1 cellular context compared by ENCODE assay signal in the genomic region with DNA sequence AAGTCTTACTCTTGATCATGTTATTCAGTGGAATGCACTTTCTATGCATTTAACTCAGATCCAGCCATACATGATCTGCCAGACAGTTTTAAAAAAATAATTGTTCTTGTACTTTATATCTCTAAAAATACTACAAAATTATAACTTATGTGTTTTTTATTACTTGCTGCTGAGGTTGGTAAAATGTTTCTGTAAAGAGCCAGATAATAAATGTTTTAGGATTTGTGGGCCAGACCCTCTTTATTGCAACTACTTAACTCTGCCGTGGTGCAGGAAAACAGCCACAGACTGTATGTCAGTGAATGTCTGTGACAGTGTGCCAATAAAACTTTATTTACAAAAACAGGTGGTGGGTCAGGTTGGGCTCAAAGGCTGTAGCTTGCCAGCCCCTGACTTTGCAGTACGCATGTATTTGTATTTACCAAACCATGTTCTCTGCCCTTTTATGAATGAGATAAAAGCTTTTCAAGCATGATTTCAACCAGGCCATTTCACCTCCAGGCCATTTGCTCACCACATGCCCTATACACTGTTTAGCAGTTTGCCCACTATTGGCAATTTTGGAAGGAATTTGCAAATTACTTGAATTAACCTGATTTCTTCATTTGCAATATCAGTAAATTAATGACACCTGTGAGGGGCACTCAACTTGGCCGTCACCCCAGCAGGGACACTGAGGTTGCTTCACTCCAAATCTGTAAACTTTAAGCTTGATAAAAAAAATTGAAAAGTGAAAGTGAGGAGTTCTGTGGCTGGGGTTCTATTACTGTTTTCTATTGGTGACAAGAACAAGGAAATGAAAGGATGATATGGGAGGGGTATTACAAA.
A peak's percentile ranks its signal among the peaks of the same experiment; 100 is the strongest.
TF ChIP-seq lines count a peak whose summit lies in the region.

No MANE protein-coding gene starts in this region.

TF ChIP-seq in HepG2, 621 proteins besides CTCF, POLR2A, EP300 and RAD21 (continued from another document and continues in another):
- TF ChIP-seq, protein P1, sequence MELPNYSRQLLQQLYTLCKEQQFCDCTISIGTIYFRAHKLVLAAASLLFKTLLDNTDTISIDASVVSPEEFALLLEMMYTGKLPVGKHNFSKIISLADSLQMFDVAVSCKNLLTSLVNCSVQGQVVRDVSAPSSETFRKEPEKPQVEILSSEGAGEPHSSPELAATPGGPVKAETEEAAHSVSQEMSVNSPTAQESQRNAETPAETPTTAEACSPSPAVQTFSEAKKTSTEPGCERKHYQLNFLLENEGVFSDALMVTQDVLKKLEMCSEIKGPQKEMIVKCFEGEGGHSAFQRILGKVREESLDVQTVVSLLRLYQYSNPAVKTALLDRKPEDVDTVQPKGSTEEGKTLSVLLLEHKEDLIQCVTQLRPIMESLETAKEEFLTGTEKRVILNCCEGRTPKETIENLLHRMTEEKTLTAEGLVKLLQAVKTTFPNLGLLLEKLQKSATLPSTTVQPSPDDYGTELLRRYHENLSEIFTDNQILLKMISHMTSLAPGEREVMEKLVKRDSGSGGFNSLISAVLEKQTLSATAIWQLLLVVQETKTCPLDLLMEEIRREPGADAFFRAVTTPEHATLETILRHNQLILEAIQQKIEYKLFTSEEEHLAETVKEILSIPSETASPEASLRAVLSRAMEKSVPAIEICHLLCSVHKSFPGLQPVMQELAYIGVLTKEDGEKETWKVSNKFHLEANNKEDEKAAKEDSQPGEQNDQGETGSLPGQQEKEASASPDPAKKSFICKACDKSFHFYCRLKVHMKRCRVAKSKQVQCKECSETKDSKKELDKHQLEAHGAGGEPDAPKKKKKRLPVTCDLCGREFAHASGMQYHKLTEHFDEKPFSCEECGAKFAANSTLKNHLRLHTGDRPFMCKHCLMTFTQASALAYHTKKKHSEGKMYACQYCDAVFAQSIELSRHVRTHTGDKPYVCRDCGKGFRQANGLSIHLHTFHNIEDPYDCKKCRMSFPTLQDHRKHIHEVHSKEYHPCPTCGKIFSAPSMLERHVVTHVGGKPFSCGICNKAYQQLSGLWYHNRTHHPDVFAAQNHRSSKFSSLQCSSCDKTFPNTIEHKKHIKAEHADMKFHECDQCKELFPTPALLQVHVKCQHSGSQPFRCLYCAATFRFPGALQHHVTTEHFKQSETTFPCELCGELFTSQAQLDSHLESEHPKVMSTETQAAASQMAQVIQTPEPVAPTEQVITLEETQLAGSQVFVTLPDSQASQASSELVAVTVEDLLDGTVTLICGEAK (IDR thresholded peaks at IDR 0.05) = peak; percentile 99
- TF ChIP-seq, protein P1 (CRISPR knock-in tag; IDR thresholded peaks at IDR 0.05) = peak; percentile 100
- TF ChIP-seq, protein P2, sequence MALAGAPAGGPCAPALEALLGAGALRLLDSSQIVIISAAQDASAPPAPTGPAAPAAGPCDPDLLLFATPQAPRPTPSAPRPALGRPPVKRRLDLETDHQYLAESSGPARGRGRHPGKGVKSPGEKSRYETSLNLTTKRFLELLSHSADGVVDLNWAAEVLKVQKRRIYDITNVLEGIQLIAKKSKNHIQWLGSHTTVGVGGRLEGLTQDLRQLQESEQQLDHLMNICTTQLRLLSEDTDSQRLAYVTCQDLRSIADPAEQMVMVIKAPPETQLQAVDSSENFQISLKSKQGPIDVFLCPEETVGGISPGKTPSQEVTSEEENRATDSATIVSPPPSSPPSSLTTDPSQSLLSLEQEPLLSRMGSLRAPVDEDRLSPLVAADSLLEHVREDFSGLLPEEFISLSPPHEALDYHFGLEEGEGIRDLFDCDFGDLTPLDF (CRISPR knock-in tag; IDR thresholded peaks at IDR 0.05) = no peak
- TF ChIP-seq ZNF263 (CRISPR knock-in tag; IDR thresholded peaks at IDR 0.05) = no peak
- TF ChIP-seq ZNF709 (CRISPR knock-in tag; IDR thresholded peaks at IDR 0.05) = 0 out of 2 replicates have a peak, but pooled peaks have one; percentile 50
- TF ChIP-seq, protein P3, sequence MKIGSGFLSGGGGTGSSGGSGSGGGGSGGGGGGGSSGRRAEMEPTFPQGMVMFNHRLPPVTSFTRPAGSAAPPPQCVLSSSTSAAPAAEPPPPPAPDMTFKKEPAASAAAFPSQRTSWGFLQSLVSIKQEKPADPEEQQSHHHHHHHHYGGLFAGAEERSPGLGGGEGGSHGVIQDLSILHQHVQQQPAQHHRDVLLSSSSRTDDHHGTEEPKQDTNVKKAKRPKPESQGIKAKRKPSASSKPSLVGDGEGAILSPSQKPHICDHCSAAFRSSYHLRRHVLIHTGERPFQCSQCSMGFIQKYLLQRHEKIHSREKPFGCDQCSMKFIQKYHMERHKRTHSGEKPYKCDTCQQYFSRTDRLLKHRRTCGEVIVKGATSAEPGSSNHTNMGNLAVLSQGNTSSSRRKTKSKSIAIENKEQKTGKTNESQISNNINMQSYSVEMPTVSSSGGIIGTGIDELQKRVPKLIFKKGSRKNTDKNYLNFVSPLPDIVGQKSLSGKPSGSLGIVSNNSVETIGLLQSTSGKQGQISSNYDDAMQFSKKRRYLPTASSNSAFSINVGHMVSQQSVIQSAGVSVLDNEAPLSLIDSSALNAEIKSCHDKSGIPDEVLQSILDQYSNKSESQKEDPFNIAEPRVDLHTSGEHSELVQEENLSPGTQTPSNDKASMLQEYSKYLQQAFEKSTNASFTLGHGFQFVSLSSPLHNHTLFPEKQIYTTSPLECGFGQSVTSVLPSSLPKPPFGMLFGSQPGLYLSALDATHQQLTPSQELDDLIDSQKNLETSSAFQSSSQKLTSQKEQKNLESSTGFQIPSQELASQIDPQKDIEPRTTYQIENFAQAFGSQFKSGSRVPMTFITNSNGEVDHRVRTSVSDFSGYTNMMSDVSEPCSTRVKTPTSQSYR (CRISPR knock-in tag; IDR thresholded peaks at IDR 0.05; ENCODE audit: borderline replicate concordance) = 0 out of 2 replicates have a peak, but pooled peaks have one; percentile 5
- peak; percentile 37 for TF ChIP-seq ZEB1 (IDR thresholded peaks at IDR 0.05; ENCODE audit: insufficient replicate concordance, low read depth)
- TF ChIP-seq ZFP90 (CRISPR knock-in tag; IDR thresholded peaks at IDR 0.05; ENCODE audit: borderline replicate concordance) = 0 out of 2 replicates have a peak, but pooled peaks have one; percentile 30
- no peak for TF ChIP-seq WIZ (CRISPR knock-in tag; IDR thresholded peaks at IDR 0.05)
- TF ChIP-seq TAF1 (CRISPR knock-in tag; IDR thresholded peaks at IDR 0.05) = no peak
- TF ChIP-seq, protein P4, sequence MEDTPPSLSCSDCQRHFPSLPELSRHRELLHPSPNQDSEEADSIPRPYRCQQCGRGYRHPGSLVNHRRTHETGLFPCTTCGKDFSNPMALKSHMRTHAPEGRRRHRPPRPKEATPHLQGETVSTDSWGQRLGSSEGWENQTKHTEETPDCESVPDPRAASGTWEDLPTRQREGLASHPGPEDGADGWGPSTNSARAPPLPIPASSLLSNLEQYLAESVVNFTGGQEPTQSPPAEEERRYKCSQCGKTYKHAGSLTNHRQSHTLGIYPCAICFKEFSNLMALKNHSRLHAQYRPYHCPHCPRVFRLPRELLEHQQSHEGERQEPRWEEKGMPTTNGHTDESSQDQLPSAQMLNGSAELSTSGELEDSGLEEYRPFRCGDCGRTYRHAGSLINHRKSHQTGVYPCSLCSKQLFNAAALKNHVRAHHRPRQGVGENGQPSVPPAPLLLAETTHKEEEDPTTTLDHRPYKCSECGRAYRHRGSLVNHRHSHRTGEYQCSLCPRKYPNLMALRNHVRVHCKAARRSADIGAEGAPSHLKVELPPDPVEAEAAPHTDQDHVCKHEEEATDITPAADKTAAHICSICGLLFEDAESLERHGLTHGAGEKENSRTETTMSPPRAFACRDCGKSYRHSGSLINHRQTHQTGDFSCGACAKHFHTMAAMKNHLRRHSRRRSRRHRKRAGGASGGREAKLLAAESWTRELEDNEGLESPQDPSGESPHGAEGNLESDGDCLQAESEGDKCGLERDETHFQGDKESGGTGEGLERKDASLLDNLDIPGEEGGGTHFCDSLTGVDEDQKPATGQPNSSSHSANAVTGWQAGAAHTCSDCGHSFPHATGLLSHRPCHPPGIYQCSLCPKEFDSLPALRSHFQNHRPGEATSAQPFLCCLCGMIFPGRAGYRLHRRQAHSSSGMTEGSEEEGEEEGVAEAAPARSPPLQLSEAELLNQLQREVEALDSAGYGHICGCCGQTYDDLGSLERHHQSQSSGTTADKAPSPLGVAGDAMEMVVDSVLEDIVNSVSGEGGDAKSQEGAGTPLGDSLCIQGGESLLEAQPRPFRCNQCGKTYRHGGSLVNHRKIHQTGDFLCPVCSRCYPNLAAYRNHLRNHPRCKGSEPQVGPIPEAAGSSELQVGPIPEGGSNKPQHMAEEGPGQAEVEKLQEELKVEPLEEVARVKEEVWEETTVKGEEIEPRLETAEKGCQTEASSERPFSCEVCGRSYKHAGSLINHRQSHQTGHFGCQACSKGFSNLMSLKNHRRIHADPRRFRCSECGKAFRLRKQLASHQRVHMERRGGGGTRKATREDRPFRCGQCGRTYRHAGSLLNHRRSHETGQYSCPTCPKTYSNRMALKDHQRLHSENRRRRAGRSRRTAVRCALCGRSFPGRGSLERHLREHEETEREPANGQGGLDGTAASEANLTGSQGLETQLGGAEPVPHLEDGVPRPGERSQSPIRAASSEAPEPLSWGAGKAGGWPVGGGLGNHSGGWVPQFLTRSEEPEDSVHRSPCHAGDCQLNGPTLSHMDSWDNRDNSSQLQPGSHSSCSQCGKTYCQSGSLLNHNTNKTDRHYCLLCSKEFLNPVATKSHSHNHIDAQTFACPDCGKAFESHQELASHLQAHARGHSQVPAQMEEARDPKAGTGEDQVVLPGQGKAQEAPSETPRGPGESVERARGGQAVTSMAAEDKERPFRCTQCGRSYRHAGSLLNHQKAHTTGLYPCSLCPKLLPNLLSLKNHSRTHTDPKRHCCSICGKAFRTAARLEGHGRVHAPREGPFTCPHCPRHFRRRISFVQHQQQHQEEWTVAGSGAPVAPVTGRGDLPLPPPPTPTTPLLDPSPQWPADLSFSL (CRISPR knock-in tag; IDR thresholded peaks at IDR 0.05) = 0 out of 2 replicates have a peak, but pooled peaks have one; percentile 34
- no peak for TF ChIP-seq GZF1 (CRISPR knock-in tag; IDR thresholded peaks at IDR 0.05)
- no peak for TF ChIP-seq ZNF792 (CRISPR knock-in tag; IDR thresholded peaks at IDR 0.05)
- TF ChIP-seq, protein P5, sequence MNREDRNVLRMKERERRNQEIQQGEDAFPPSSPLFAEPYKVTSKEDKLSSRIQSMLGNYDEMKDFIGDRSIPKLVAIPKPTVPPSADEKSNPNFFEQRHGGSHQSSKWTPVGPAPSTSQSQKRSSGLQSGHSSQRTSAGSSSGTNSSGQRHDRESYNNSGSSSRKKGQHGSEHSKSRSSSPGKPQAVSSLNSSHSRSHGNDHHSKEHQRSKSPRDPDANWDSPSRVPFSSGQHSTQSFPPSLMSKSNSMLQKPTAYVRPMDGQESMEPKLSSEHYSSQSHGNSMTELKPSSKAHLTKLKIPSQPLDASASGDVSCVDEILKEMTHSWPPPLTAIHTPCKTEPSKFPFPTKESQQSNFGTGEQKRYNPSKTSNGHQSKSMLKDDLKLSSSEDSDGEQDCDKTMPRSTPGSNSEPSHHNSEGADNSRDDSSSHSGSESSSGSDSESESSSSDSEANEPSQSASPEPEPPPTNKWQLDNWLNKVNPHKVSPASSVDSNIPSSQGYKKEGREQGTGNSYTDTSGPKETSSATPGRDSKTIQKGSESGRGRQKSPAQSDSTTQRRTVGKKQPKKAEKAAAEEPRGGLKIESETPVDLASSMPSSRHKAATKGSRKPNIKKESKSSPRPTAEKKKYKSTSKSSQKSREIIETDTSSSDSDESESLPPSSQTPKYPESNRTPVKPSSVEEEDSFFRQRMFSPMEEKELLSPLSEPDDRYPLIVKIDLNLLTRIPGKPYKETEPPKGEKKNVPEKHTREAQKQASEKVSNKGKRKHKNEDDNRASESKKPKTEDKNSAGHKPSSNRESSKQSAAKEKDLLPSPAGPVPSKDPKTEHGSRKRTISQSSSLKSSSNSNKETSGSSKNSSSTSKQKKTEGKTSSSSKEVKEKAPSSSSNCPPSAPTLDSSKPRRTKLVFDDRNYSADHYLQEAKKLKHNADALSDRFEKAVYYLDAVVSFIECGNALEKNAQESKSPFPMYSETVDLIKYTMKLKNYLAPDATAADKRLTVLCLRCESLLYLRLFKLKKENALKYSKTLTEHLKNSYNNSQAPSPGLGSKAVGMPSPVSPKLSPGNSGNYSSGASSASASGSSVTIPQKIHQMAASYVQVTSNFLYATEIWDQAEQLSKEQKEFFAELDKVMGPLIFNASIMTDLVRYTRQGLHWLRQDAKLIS (CRISPR knock-in tag; IDR thresholded peaks at IDR 0.05) = no peak
- TF ChIP-seq ZNF33A (CRISPR knock-in tag; IDR thresholded peaks at IDR 0.05; ENCODE audit: borderline replicate concordance) = no peak
- no peak for TF ChIP-seq CEBPB (IDR thresholded peaks at IDR 0.05; ENCODE audit: borderline replicate concordance, low read depth, low read length)
- TF ChIP-seq, protein P6, sequence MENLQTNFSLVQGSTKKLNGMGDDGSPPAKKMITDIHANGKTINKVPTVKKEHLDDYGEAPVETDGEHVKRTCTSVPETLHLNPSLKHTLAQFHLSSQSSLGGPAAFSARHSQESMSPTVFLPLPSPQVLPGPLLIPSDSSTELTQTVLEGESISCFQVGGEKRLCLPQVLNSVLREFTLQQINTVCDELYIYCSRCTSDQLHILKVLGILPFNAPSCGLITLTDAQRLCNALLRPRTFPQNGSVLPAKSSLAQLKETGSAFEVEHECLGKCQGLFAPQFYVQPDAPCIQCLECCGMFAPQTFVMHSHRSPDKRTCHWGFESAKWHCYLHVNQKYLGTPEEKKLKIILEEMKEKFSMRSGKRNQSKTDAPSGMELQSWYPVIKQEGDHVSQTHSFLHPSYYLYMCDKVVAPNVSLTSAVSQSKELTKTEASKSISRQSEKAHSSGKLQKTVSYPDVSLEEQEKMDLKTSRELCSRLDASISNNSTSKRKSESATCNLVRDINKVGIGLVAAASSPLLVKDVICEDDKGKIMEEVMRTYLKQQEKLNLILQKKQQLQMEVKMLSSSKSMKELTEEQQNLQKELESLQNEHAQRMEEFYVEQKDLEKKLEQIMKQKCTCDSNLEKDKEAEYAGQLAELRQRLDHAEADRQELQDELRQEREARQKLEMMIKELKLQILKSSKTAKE (CRISPR knock-in tag; IDR thresholded peaks at IDR 0.05; ENCODE audit: borderline replicate concordance) = 0 out of 2 replicates have a peak, but pooled peaks have one; percentile 22
- TF ChIP-seq RAD51 (IDR thresholded peaks at IDR 0.05; ENCODE audit: borderline replicate concordance) = no peak
- 0 out of 2 replicates have a peak, but pooled peaks have one; percentile 12 for TF ChIP-seq FOSL2 (CRISPR knock-in tag; IDR thresholded peaks at IDR 0.05)
- TF ChIP-seq ZNF543 (CRISPR knock-in tag; IDR thresholded peaks at IDR 0.05) = no peak
